In the genomic region with DNA sequence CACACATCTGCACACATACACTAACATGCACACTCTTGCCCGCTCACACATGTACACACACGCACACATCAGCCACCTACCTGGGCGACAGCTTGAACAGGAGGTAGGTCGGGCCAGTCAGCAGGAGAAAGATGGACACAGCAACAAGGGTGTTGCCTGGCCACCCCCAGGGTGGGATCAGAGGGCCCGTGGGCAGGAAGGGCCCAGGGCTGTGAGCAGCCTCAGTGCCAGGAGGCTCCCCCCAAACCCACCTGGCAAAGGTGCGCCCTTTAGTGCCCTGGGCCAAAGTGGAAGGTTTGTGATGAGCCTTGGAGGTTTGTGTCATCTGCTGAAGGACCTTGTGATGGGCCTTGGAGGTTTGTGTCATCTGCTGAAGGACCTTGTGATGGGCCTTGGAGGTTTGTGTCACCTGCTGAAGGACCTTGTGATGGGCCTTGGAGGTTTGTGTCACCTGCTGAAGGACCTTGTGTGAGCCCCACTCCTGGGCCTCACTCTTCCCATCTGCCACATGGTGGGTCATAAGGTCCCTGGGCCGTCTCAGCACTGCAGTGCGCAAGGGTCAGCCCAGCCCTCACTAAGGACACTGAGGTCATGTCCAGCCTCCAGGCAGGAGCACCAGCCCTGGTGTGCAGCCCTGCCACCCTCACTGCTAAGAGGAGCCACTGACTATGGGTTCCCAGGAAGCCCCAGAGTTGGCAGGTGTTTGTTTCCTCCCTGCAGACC, we compare ENCODE assay signal across 1 cellular context. TPM values are rescaled to one million over a fixed set of nuclear protein-coding genes. Genes with fewer than 3 reads are reported as not detected.
"Had no signal": no experiment of that assay in that cellular context is flagged by ENCODE, and none has a peak within 500 bp of the region (broad histone marks: within the 10 kb centered on the region; RNA-seq: fewer than 3 reads in every experiment).

No MANE protein-coding gene starts in this region.

RNA-seq across cellular contexts. Expression of a gene that starts 39.1 kb away (rescaled TPM):
- total RNA-seq: naive thymus-derived CD8-positive, alpha-beta T cell had no signal
